1 cellular context compared by ENCODE assay signal in the genomic region with DNA sequence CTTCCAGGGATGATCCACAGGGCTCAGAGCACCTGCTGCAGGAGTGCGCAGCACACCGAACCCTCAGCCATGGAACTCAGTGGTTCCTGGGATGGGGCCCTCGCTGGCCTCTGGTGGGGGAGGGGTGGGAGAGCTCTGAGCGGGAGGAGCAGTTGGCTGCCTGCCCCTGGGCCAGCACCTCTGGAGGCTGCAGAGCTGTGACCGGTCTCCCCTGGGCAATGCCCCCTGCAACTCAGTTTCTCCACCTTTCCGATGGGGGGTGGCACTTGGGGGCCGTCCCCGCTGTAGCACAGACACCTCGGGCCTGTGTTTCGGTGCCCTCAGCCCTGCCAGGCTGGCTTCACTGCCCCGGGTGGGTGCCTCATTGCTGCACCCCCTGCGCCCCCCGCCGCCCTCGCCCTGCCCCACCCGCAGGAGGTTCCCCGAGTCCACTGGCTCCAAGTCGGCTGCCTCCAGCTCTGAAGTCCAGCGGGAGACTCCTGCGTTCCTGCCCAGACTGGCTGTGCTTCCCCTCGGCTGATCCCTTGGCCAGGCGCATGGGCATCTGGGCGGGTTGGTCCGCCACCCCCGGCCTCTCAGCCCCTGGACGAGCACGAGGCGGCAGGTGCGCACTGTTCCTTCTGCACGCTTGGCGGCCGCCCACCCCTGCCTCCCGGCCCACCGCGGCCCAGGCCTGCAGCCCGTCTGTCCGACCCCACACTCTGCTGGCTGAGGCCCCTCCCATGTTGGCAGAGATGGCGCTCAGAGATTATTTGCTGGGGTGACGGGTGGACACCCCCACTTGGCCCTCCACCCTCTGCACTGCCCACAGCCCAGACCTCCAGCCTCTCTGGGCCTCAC.
TF ChIP-seq lines count a peak whose summit lies in the region.

No MANE protein-coding gene starts in this region.

TF ChIP-seq in GM23338, 12 proteins besides CTCF, POLR2A, EP300 and RAD21 (continued from another document):
- TF ChIP-seq, protein P1, sequence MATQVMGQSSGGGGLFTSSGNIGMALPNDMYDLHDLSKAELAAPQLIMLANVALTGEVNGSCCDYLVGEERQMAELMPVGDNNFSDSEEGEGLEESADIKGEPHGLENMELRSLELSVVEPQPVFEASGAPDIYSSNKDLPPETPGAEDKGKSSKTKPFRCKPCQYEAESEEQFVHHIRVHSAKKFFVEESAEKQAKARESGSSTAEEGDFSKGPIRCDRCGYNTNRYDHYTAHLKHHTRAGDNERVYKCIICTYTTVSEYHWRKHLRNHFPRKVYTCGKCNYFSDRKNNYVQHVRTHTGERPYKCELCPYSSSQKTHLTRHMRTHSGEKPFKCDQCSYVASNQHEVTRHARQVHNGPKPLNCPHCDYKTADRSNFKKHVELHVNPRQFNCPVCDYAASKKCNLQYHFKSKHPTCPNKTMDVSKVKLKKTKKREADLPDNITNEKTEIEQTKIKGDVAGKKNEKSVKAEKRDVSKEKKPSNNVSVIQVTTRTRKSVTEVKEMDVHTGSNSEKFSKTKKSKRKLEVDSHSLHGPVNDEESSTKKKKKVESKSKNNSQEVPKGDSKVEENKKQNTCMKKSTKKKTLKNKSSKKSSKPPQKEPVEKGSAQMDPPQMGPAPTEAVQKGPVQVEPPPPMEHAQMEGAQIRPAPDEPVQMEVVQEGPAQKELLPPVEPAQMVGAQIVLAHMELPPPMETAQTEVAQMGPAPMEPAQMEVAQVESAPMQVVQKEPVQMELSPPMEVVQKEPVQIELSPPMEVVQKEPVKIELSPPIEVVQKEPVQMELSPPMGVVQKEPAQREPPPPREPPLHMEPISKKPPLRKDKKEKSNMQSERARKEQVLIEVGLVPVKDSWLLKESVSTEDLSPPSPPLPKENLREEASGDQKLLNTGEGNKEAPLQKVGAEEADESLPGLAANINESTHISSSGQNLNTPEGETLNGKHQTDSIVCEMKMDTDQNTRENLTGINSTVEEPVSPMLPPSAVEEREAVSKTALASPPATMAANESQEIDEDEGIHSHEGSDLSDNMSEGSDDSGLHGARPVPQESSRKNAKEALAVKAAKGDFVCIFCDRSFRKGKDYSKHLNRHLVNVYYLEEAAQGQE (IDR thresholded peaks at IDR 0.05; ENCODE audit: unreplicated experiment), result no peak
- no peak for TF ChIP-seq EZH2 (IDR thresholded peaks at IDR 0.05; ENCODE audit: low read depth, unreplicated experiment)
